8 cellular contexts compared by ENCODE assay signal in genomic region chrX:54182864-54183613, GRCh38. TPM values are rescaled to one million over a fixed set of nuclear protein-coding genes. Genes with fewer than 3 reads are reported as not detected.
DNase-seq lines count a peak whose midpoint lies in the region; ATAC-seq and TF ChIP-seq lines count a peak whose summit lies in the region.

TSS of gene FAM120C (minus strand) at chrX:54183254. CDS start at chrX:54183198, 56 bp downstream.

- no peaks in the 10 kb centered on the region for H3K4me1 ChIP-seq in colonic mucosa

- H3K4me3 ChIP-seq in colonic mucosa, result peak within 1 kb of the TSS; percentile 68

- DNase-seq in AG08395 (ENCODE audit: low spot score) (peak; percentile 93), NCI-H524 (lab: John Stamatoyannopoulos, UW) (peak; percentile 84 to 86), colonic mucosa (peak; percentile 75), left lobe of liver (ENCODE audit: low spot score) (peak; percentile 70)
- DNase-seq in activated CD4-positive, alpha-beta T cell treated with anti-CD3 and anti-CD28 coated beads for 4 hours, result peak; percentile 69
- peak; percentile 63 for DNase-seq in stimulated activated CD4-positive, alpha-beta T cell treated with anti-CD3 and anti-CD28 coated beads, Interleukin-1b, Interleukin-23, amount 100 ng/mL, for 48 hours

- intact Hi-C loops in colonic mucosa (cut with DNase I), result no loop called here

- ATAC-seq in HG03280 (IDR thresholded peaks at IDR 0.05; ENCODE audit: unreplicated experiment), result peak; percentile 45
- peak; percentile 87 for ATAC-seq in left lobe of liver

- peak within 1 kb of the TSS; percentile 83 for H3K27ac ChIP-seq in colonic mucosa

- H3K9me3 ChIP-seq in colonic mucosa, result no peaks in the 10 kb centered on the region

- peak; percentile 68 for TF ChIP-seq POLR2A in GM18951 (IDR thresholded peaks at IDR 0.05; ENCODE audit: extremely low read depth, insufficient read depth, insufficient read length)

- in situ Hi-C loops in GM18951 (cut with MboI; ENCODE audit: low sequenced_read_pairs, unreplicated experiment), result no loop called here

- peak within 1 kb of the TSS; percentile 55 to 79 for H3K9ac ChIP-seq in colonic mucosa (ENCODE audit: low read depth in 2 of 2, low read length in 2 of 2)

- TF ChIP-seq CTCF in colonic mucosa (IDR thresholded peaks at IDR 0.05), result no peak

- H3K36me3 ChIP-seq in colonic mucosa, result no peaks in the 10 kb centered on the region

- H3K27me3 ChIP-seq in colonic mucosa, result no peaks in the 10 kb centered on the region

RNA-seq across cellular contexts. Expression of gene FAM120C, which starts in this region (rescaled TPM):
- total RNA-seq in colonic mucosa, result 1 to 10 TPM; 3.6 to 4.4 TPM
- 4.2 TPM for total RNA-seq in left lobe of liver

Comparison
In these comparisons a context has a peak if more than half of its experiments do, and no peak if none do; other contexts are left out.
1. Peak in every context shown above with its lines: DNase-seq, ATAC-seq, H3K4me3 ChIP-seq and H3K27ac ChIP-seq.